ENCODE assay signal across 2 cellular contexts in the genomic region with DNA sequence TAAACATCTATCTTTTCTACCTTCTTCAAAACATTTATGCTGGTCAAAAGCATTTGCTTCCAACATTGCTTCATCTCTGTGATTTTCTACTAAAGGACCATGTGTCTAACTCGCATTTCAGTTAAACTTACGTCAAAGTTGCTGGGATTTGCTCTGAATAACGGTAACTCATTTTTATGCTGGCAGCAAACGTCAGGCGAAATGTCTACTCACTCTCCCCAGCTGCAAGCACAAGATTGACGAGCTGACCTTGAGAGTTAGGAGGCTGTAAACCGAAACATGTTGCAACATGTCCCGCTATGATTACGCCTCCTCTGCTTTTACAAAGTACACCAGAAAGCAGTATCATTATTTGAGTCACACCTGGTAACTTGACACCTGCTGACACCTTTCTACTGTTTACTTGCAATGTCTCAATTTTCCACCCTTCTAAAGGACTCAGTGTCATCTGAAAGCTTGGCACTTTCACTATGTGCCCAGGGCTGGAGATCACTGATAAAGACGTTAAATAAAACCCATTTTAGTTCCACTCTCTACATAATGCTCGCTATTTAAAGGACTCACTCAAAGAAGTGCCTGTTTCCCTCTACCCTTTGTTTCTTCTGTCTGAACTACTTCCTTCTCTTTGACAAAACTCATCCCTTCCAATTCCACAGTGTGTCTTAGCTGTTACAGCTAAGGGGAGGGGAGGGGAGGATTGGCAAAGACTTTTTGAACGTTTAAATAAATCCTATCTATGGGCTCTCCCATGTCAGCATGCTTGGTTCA.
TF ChIP-seq lines count a peak whose summit lies in the region.

No MANE protein-coding gene starts in this region.

TF ChIP-seq in GM12878, 131 proteins besides CTCF, POLR2A, EP300 and RAD21 (continued from another document and continues in another):
- TF ChIP-seq, protein P1, sequence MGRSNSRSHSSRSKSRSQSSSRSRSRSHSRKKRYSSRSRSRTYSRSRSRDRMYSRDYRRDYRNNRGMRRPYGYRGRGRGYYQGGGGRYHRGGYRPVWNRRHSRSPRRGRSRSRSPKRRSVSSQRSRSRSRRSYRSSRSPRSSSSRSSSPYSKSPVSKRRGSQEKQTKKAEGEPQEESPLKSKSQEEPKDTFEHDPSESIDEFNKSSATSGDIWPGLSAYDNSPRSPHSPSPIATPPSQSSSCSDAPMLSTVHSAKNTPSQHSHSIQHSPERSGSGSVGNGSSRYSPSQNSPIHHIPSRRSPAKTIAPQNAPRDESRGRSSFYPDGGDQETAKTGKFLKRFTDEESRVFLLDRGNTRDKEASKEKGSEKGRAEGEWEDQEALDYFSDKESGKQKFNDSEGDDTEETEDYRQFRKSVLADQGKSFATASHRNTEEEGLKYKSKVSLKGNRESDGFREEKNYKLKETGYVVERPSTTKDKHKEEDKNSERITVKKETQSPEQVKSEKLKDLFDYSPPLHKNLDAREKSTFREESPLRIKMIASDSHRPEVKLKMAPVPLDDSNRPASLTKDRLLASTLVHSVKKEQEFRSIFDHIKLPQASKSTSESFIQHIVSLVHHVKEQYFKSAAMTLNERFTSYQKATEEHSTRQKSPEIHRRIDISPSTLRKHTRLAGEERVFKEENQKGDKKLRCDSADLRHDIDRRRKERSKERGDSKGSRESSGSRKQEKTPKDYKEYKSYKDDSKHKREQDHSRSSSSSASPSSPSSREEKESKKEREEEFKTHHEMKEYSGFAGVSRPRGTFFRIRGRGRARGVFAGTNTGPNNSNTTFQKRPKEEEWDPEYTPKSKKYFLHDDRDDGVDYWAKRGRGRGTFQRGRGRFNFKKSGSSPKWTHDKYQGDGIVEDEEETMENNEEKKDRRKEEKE (IDR thresholded peaks at IDR 0.05) = no peak
- no peak for TF ChIP-seq ZNF274 (IDR thresholded peaks at IDR 0.05; ENCODE audit: insufficient read depth, insufficient read length)
- TF ChIP-seq HDAC2 (IDR thresholded peaks at IDR 0.05) = no peak
- no peak for TF ChIP-seq STAT1 (conservative IDR thresholded peaks at IDR 0.05)
- no peak for TF ChIP-seq SREBF2 (IDR thresholded peaks at IDR 0.05; ENCODE audit: low read length)
- no peak for TF ChIP-seq NRF1 (conservative IDR thresholded peaks at IDR 0.05; ENCODE audit: low read depth, low read length)
- TF ChIP-seq SREBF1 (IDR thresholded peaks at IDR 0.05; ENCODE audit: low read length) = no peak
- TF ChIP-seq FOS (IDR thresholded peaks at IDR 0.05; ENCODE audit: borderline replicate concordance, extremely low read depth, insufficient read length) = no peak
- TF ChIP-seq PML (IDR thresholded peaks at IDR 0.05; ENCODE audit: low read length) = no peak
- TF ChIP-seq NR2C1 (IDR thresholded peaks at IDR 0.05) = no peak
- TF ChIP-seq MEF2B (IDR thresholded peaks at IDR 0.05; ENCODE audit: partially characterized antibody, poor library complexity, severe bottlenecking) = peak; percentile 53
- no peak for TF ChIP-seq SP1 (IDR thresholded peaks at IDR 0.05; ENCODE audit: low read depth, low read length)
- no peak for TF ChIP-seq SUPT20H (IDR thresholded peaks at IDR 0.05; ENCODE audit: borderline replicate concordance, control insufficient read depth, low read depth, low read length)
- no peak; the same call in 1 of the 2 replicates for TF ChIP-seq SMARCA5 (IDR thresholded peaks at IDR 0.05)
- TF ChIP-seq, protein P2, sequence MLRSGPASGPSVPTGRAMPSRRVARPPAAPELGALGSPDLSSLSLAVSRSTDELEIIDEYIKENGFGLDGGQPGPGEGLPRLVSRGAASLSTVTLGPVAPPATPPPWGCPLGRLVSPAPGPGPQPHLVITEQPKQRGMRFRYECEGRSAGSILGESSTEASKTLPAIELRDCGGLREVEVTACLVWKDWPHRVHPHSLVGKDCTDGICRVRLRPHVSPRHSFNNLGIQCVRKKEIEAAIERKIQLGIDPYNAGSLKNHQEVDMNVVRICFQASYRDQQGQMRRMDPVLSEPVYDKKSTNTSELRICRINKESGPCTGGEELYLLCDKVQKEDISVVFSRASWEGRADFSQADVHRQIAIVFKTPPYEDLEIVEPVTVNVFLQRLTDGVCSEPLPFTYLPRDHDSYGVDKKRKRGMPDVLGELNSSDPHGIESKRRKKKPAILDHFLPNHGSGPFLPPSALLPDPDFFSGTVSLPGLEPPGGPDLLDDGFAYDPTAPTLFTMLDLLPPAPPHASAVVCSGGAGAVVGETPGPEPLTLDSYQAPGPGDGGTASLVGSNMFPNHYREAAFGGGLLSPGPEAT (IDR thresholded peaks at IDR 0.05; ENCODE audit: low read depth) = peak; percentile 69; the same call in 1 of the 2 replicates
- TF ChIP-seq MXI1 (IDR thresholded peaks at IDR 0.05; ENCODE audit: low read depth, low read length) = no peak
- TF ChIP-seq, protein P3, sequence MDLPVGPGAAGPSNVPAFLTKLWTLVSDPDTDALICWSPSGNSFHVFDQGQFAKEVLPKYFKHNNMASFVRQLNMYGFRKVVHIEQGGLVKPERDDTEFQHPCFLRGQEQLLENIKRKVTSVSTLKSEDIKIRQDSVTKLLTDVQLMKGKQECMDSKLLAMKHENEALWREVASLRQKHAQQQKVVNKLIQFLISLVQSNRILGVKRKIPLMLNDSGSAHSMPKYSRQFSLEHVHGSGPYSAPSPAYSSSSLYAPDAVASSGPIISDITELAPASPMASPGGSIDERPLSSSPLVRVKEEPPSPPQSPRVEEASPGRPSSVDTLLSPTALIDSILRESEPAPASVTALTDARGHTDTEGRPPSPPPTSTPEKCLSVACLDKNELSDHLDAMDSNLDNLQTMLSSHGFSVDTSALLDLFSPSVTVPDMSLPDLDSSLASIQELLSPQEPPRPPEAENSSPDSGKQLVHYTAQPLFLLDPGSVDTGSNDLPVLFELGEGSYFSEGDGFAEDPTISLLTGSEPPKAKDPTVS (IDR thresholded peaks at IDR 0.05; ENCODE audit: low read depth, low read length) = no peak
- TF ChIP-seq SIN3A (IDR thresholded peaks at IDR 0.05; ENCODE audit: low read depth, low read length) = no peak
- peak; percentile 82; the same call in 1 of the 2 replicates for TF ChIP-seq DPF2 (IDR thresholded peaks at IDR 0.05)
- no peak for TF ChIP-seq ZZZ3 (IDR thresholded peaks at IDR 0.05; ENCODE audit: control insufficient read depth, insufficient read length, low read depth)
- TF ChIP-seq EGR1 (IDR thresholded peaks at IDR 0.05; ENCODE audit: borderline replicate concordance in 1 of 2, low read depth in 2 of 2, low read length in 2 of 2) = 0 out of 3 replicates have a peak, but pooled peaks of 1 of the 2 experiments have one; percentile 8
- TF ChIP-seq, protein P4, sequence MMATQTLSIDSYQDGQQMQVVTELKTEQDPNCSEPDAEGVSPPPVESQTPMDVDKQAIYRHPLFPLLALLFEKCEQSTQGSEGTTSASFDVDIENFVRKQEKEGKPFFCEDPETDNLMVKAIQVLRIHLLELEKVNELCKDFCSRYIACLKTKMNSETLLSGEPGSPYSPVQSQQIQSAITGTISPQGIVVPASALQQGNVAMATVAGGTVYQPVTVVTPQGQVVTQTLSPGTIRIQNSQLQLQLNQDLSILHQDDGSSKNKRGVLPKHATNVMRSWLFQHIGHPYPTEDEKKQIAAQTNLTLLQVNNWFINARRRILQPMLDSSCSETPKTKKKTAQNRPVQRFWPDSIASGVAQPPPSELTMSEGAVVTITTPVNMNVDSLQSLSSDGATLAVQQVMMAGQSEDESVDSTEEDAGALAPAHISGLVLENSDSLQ (IDR thresholded peaks at IDR 0.05) = peak; percentile 77
- TF ChIP-seq TCF12 (IDR thresholded peaks at IDR 0.05; ENCODE audit: low read depth, low read length) = peak; percentile 77
- TF ChIP-seq NFIC (IDR thresholded peaks at IDR 0.05; ENCODE audit: low read depth, low read length) = peak; percentile 53; the same call in 1 of the 2 replicates
- no peak for TF ChIP-seq NFXL1 (IDR thresholded peaks at IDR 0.05; ENCODE audit: borderline replicate concordance)
- TF ChIP-seq ZSCAN29 (IDR thresholded peaks at IDR 0.05) = no peak

TF ChIP-seq in liver, 16 proteins besides CTCF, POLR2A, EP300 and RAD21 (continued from another document):
- TF ChIP-seq, protein P5, sequence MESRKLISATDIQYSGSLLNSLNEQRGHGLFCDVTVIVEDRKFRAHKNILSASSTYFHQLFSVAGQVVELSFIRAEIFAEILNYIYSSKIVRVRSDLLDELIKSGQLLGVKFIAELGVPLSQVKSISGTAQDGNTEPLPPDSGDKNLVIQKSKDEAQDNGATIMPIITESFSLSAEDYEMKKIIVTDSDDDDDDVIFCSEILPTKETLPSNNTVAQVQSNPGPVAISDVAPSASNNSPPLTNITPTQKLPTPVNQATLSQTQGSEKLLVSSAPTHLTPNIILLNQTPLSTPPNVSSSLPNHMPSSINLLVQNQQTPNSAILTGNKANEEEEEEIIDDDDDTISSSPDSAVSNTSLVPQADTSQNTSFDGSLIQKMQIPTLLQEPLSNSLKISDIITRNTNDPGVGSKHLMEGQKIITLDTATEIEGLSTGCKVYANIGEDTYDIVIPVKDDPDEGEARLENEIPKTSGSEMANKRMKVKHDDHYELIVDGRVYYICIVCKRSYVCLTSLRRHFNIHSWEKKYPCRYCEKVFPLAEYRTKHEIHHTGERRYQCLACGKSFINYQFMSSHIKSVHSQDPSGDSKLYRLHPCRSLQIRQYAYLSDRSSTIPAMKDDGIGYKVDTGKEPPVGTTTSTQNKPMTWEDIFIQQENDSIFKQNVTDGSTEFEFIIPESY (IDR thresholded peaks at IDR 0.05) = peak; percentile 45
TF ChIP-seq in liver: peak in this region for 8.
